8 cellular contexts compared by ENCODE assay signal in the genomic region with DNA sequence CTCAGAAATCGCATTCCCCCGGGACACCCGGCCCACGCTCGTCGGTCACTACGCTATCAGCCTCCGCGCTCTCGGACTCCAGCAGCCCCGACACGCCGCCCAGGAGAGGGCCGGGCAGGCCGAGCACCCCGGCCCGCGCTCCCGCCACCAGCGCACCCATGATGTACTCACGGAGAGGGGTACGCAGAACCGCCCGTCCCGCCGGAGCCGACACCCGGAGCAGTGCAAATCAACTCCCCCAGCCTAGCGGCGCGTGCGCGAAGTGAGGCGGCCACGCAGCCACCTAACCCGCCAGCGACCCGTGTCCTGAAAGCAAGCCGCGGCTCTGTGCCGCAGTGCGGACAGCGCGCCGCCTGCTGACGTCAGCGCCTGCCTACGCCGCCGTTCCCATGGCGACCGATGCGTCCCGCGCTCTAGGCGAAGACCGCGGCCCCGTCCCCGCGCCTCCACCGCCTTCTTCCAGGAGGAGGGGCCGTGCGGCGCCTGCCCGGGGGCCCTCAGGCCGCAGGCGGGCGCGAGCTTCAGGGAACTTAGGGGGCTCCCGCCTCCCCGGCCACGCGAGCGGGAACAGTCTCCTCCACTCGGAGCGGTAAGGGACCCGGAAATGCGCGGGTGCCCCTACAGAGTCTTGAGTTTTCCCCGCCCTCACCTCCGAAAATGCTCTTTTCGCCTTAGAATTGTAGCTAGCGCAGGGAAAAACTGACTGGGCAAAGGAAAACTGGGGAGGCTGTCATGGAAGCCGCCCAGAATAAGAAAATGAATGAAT. TPM values are rescaled to one million over a fixed set of nuclear protein-coding genes. Genes with fewer than 3 reads are reported as not detected.
A peak's percentile ranks its signal among the peaks of the same experiment; 100 is the strongest.
DNase-seq lines count a peak whose midpoint lies in the region; ATAC-seq and TF ChIP-seq lines count a peak whose summit lies in the region.

A gene (minus strand): TSS at position 329 of the 766 bp plus-strand sequence. CDS start 5,503 bp downstream, outside the sequence.

- peak within 1 kb of the TSS; percentile 97 for H3K4me2 ChIP-seq in OCI-LY3 (ENCODE audit: low read length)

- ATAC-seq in GM21515 (IDR thresholded peaks at IDR 0.05; ENCODE audit: unreplicated experiment): peak; percentile 94

- peak; percentile 91 for DNase-seq in DMS153 (lab: John Stamatoyannopoulos, UW)
- peak; percentile 78 for DNase-seq in activated T-cell treated with anti-CD3 and anti-CD28 coated beads for 1 hour (ENCODE audit: low read depth)
- DNase-seq in epithelial cell of proximal tubule (ENCODE audit: low read depth): peak; percentile 31
- DNase-seq in mucosa of gallbladder (ENCODE audit: low spot score): peak; percentile 95
- peak; percentile 67 to 80 for DNase-seq in stimulated activated CD8-positive, alpha-beta memory T cell treated with anti-CD3 and anti-CD28 coated beads, Interleukin-4, amount 100 ng/mL, for 4 hours (ENCODE audit: low read depth in 2 of 2, low spot score in 1 of 2)

- peak within 1 kb of the TSS; percentile 99 for H2AFZ ChIP-seq in OCI-LY3 (ENCODE audit: low read depth, low read length)

- H3K27ac ChIP-seq in HUES6 (ENCODE audit: low read depth, low read length) (peak within 1 kb of the TSS; percentile 52; the same call in 1 of the 2 replicates), OCI-LY3 (ENCODE audit: low read length) (peak within 1 kb of the TSS; percentile 54)

- H3K9ac ChIP-seq in HUES6 (ENCODE audit: low read length): peak within 1 kb of the TSS; percentile 83
- H3K9ac ChIP-seq in OCI-LY3 (ENCODE audit: low read length): peak within 1 kb of the TSS; percentile 91

- H3K27me3 ChIP-seq in HUES6 (ENCODE audit: control insufficient read depth, insufficient read depth, low read length) (no peaks in the 10 kb centered on the region), OCI-LY3 (ENCODE audit: low read depth, low read length) (no peaks in the 10 kb centered on the region)

- H3K36me3 ChIP-seq in HUES6 (ENCODE audit: control insufficient read depth, insufficient read depth, low read length): no peaks in the 10 kb centered on the region
- H3K36me3 ChIP-seq in OCI-LY3 (replicated peaks; ENCODE audit: low read depth, low read length): peaks cover 11% of the 10 kb centered on the region

- H4K20me1 ChIP-seq in OCI-LY3 (ENCODE audit: insufficient read depth, low read length): no peaks in the 10 kb centered on the region

- H3K4me1 ChIP-seq in HUES6 (ENCODE audit: control insufficient read depth, insufficient read depth, low read length): peaks cover 10% of the 10 kb centered on the region; the same call in 1 of the 2 replicates
- peaks cover 18% of the 10 kb centered on the region for H3K4me1 ChIP-seq in OCI-LY3 (ENCODE audit: low read length)

- TF ChIP-seq CTCF in OCI-LY3 (IDR thresholded peaks at IDR 0.05; ENCODE audit: low read depth, low read length) (no peak), epithelial cell of proximal tubule (conservative IDR thresholded peaks at IDR 0.05; ENCODE audit: low read depth, low read length) (no peak)

- H3K4me3 ChIP-seq in HUES6 (ENCODE audit: low read depth, low read length): peak within 1 kb of the TSS; percentile 93
- peak within 1 kb of the TSS; percentile 96 for H3K4me3 ChIP-seq in OCI-LY3 (ENCODE audit: low read length)
- H3K4me3 ChIP-seq in epithelial cell of proximal tubule (ENCODE audit: low read depth, low read length): peak within 1 kb of the TSS; percentile 72

- H3K79me2 ChIP-seq in OCI-LY3 (ENCODE audit: low read length): peaks cover 13% of the 10 kb centered on the region

- H3K9me3 ChIP-seq in HUES6 (ENCODE audit: control insufficient read depth, insufficient read depth, low read depth, low read length): no peaks in the 10 kb centered on the region
- no peaks in the 10 kb centered on the region for H3K9me3 ChIP-seq in OCI-LY3 (ENCODE audit: insufficient read depth, low read length)

RNA-seq across cellular contexts. Expression of the gene that starts here (rescaled TPM):
- 5.4 and 7.5 TPM in 2 replicates for total RNA-seq in epithelial cell of proximal tubule
- 20.0 TPM for total RNA-seq in mucosa of gallbladder

Comparison
In these comparisons a context has a peak if more than half of its experiments do, and no peak if none do; other contexts are left out.
1. Peak in every context shown above with its lines: DNase-seq, ATAC-seq, H3K4me3 ChIP-seq and H3K27ac ChIP-seq.
2. DNase-seq: peak in every context shown above with its lines; median percentile 95 in mucosa of gallbladder; 91 in DMS153; 78 in activated T-cell treated with anti-CD3 and anti-CD28 coated beads for 1 hour; 74 in stimulated activated CD8-positive, alpha-beta memory T cell treated with anti-CD3 and anti-CD28 coated beads, Interleukin-4, amount 100 ng/mL, for 4 hours; 31 in epithelial cell of proximal tubule.